In the genomic region with DNA sequence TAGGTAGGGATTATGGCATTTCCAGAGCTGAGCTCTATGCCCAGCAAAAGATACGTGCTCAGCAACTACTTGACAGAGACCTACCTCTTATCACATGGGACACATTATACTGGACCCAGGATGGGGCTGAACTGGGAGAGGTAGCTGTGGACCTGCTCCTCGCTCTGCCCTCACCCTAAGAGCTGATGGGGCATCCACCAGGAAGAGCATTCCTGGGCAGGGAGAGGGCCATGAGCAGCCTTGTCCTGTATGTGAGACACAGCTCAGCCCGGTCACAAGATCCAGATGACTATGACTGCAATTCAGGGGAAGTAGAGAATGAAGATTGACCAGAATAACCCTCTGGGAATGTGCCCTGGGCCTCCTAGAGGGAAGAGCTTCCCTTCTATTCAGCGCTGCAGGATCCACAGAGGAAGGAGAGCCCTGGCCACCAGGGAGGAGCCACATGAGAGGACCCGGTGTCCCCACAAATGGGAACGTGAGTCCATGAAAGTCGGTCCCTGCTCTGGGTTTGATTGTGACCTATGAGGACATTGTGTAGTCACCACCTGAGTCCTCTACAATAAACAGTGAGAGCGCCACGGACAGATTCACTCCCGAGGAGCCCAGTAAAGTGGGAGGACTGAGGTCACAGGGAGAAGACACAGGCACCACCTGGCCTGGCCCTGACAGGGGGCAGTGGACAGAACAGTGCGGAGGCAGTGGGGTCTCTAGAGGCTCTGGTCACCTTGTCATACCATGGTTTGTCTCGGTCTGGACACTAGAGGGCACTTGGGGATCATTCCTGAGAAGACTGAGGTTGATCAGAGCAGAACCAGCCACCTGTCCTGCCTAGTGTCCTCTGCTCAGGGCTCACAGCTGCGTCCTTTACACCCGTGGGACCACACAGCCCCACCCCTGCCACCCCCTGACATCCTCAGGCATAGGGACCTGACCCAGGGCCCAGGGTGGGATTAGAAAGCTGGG, we compare ENCODE assay signal across 8 cellular contexts.
A peak's percentile ranks its signal among the peaks of the same experiment; 100 is the strongest.
DNase-seq lines count a peak whose midpoint lies in the region; ATAC-seq, FAIRE-seq and TF ChIP-seq lines count a peak whose summit lies in the region.

No MANE protein-coding gene starts in this region.

- H3K9ac ChIP-seq in HCT116 (ENCODE audit: low read length), result no peak overlapping the region

- FAIRE-seq in D721Med (lab: Jason Lieb, UNC), result no peak

- no peak for TF ChIP-seq EP300 in suprapubic skin (IDR thresholded peaks at IDR 0.05)

- 46% methylated on average over 14 of the region's 14 CpGs for WGBS in suprapubic skin

- TF ChIP-seq RAD21 in HCT116 (IDR thresholded peaks at IDR 0.05; ENCODE audit: low read depth), result peak; percentile 46

- no peak for DNase-seq in D721Med (ENCODE audit: insufficient read length, low spot score)
- DNase-seq in HCT116 (ENCODE audit: low read depth, low spot score), result peak; percentile 33
- DNase-seq in RWPE1 (ENCODE audit: low spot score), result no peak
- peak; percentile 28 for DNase-seq in fibroblast of pulmonary artery (ENCODE audit: low read depth)
- DNase-seq in retina, result peak; percentile 45
- DNase-seq in suprapubic skin (ENCODE audit: low spot score in 2 of 2), result no peak

- H3K4me3 ChIP-seq in HCT116 (replicated peaks in 1 of 2; ENCODE audit: low read depth in 1 of 2, low read length in 2 of 2) (no peak overlapping the region), fibroblast of pulmonary artery (replicated peaks; ENCODE audit: low read depth, low read length) (no peak overlapping the region), suprapubic skin (no peak overlapping the region)

- POLR2A ChIA-PET in HCT116 (lab: Charles Lee), result no interaction called here
- POLR2A ChIA-PET in RWPE1 (lab: Yijun Ruan, JAX; ENCODE audit: low non-redundant PET), result no interaction called here

- intact Hi-C loops in HCT116 (cut with micrococcal nuclease), result no loop called here

- no peaks in the 10 kb centered on the region for H3K9me2 ChIP-seq in HCT116 (ENCODE audit: insufficient read depth)

- BruUV-seq in HCT116 (replicated peaks; lab: Mats Ljungman, UMichigan), result no TSS peak

- H2AFZ ChIP-seq in HCT116 (ENCODE audit: low read depth, low read length, poor library complexity, severe bottlenecking), result no peak overlapping the region

- TF ChIP-seq CTCF in D721Med (IDR thresholded peaks at IDR 0.05; ENCODE audit: insufficient read depth, missing control alignments) (peak; percentile 44), HCT116 (IDR thresholded peaks at IDR 0.05 in 2 of 3, conservative IDR thresholded peaks at IDR 0.05 in 1 of 3; ENCODE audit: borderline replicate concordance in 1 of 3, insufficient read depth in 1 of 3, low read depth in 2 of 3, low read length in 2 of 3) (peak; percentile 38 to 77 (median 68); a peak in 5 of 6 replicates), RWPE1 (conservative IDR thresholded peaks at IDR 0.05; ENCODE audit: low read depth) (peak; percentile 32), fibroblast of pulmonary artery (IDR thresholded peaks at IDR 0.05; ENCODE audit: low read length, missing control alignments) (peak; percentile 60), suprapubic skin (IDR thresholded peaks at IDR 0.05) (no peak)

- RAD21 ChIA-PET in HCT116 (lab: Charles Lee; ENCODE audit: low non-redundant PET in 1 of 2, low total read pairs in 2 of 2, uncharacterized antibody in 2 of 2, unreplicated experiment in 2 of 2), result no interaction called here

- TF ChIP-seq POLR2A in HCT116 (IDR thresholded peaks at IDR 0.05; ENCODE audit: borderline replicate concordance, extremely low read depth, insufficient read depth, insufficient read length), result no peak
- no peak for TF ChIP-seq POLR2A in suprapubic skin (IDR thresholded peaks at IDR 0.05)

- no peak overlapping the region for H3K4me2 ChIP-seq in HCT116 (ENCODE audit: low read length)

- H3K9me3 ChIP-seq in HCT116 (ENCODE audit: control insufficient read depth in 1 of 2, insufficient read depth in 1 of 2, low read depth in 1 of 2, low read length in 2 of 2) (0 out of 4 replicates have a peak, but pooled peaks cover 0 to 3% of the 10 kb centered on the region in 2 experiments), suprapubic skin (no peaks in the 10 kb centered on the region)

- H3K27ac ChIP-seq in HCT116 (ENCODE audit: low read depth, low read length) (no peak overlapping the region), RWPE1 (no peak overlapping the region), suprapubic skin (no peak overlapping the region)

- H3K79me2 ChIP-seq in HCT116 (ENCODE audit: insufficient read depth, low read length), result no peaks in the 10 kb centered on the region

- H3K4me1 ChIP-seq in HCT116 (ENCODE audit: control insufficient read depth in 1 of 2, insufficient read depth in 2 of 2, low read length in 2 of 2), result no peaks in the 10 kb centered on the region
- no peaks in the 10 kb centered on the region for H3K4me1 ChIP-seq in suprapubic skin

- H3K36me3 ChIP-seq in HCT116 (ENCODE audit: control insufficient read depth in 1 of 2, insufficient read depth in 2 of 2, low read length in 2 of 2) (no peaks in the 10 kb centered on the region), suprapubic skin (no peaks in the 10 kb centered on the region)

- peak; percentile 100 for ATAC-seq in HCT116
- no peak for ATAC-seq in HG03354 (IDR thresholded peaks at IDR 0.05; ENCODE audit: poor library complexity, severe bottlenecking, unreplicated experiment)
- no peak for ATAC-seq in GM19467 (IDR thresholded peaks at IDR 0.05; ENCODE audit: unreplicated experiment)

- H3K27me3 ChIP-seq in HCT116 (ENCODE audit: insufficient read depth, low read length), result peaks cover 52% of the 10 kb centered on the region
- peaks cover 32% of the 10 kb centered on the region for H3K27me3 ChIP-seq in suprapubic skin

- CTCF ChIA-PET in HCT116 (lab: Charles Lee), result interaction anchor here (0.6 to 4.3 kb wide), 7 partner anchors 9 to 301 kb away, joined by 3 to 25 read pairs (median 3); no protein-coding TSS in a partner anchor
- CTCF ChIA-PET in RWPE1 (lab: Yijun Ruan, JAX), result interaction anchor here (0.7 to 1.3 kb wide), 2 partner anchors 14 to 276 kb away, joined by 3 to 4 read pairs; no protein-coding TSS in a partner anchor

- no peaks in the 10 kb centered on the region for H4K20me1 ChIP-seq in HCT116 (ENCODE audit: insufficient read depth)

TF ChIP-seq in HCT116, 20 proteins besides CTCF, POLR2A, EP300 and RAD21:
- TF ChIP-seq ATF3 (IDR thresholded peaks at IDR 0.05) (no peak), POLR2AphosphoS5 (IDR thresholded peaks at IDR 0.05; ENCODE audit: low read depth, low read length) (no peak), ELF1 (IDR thresholded peaks at IDR 0.05; ENCODE audit: borderline replicate concordance, low read depth) (no peak), CBX3 (IDR thresholded peaks at IDR 0.05; ENCODE audit: low read depth) (no peak), EGR1 (IDR thresholded peaks at IDR 0.05; ENCODE audit: low read depth) (no peak), TCF7L2 (IDR thresholded peaks at IDR 0.05; ENCODE audit: borderline replicate concordance, extremely low read depth, insufficient read depth, insufficient read length) (no peak), CEBPB (IDR thresholded peaks at IDR 0.05; ENCODE audit: low read depth) (no peak), JUND (IDR thresholded peaks at IDR 0.05) (no peak), SRF (IDR thresholded peaks at IDR 0.05; ENCODE audit: low read depth) (no peak), YY1 (IDR thresholded peaks at IDR 0.05; ENCODE audit: extremely low read depth, insufficient replicate concordance, low read depth, low read length) (no peak), ZFX (IDR thresholded peaks at IDR 0.05) (no peak)
- TF ChIP-seq, protein P1, sequence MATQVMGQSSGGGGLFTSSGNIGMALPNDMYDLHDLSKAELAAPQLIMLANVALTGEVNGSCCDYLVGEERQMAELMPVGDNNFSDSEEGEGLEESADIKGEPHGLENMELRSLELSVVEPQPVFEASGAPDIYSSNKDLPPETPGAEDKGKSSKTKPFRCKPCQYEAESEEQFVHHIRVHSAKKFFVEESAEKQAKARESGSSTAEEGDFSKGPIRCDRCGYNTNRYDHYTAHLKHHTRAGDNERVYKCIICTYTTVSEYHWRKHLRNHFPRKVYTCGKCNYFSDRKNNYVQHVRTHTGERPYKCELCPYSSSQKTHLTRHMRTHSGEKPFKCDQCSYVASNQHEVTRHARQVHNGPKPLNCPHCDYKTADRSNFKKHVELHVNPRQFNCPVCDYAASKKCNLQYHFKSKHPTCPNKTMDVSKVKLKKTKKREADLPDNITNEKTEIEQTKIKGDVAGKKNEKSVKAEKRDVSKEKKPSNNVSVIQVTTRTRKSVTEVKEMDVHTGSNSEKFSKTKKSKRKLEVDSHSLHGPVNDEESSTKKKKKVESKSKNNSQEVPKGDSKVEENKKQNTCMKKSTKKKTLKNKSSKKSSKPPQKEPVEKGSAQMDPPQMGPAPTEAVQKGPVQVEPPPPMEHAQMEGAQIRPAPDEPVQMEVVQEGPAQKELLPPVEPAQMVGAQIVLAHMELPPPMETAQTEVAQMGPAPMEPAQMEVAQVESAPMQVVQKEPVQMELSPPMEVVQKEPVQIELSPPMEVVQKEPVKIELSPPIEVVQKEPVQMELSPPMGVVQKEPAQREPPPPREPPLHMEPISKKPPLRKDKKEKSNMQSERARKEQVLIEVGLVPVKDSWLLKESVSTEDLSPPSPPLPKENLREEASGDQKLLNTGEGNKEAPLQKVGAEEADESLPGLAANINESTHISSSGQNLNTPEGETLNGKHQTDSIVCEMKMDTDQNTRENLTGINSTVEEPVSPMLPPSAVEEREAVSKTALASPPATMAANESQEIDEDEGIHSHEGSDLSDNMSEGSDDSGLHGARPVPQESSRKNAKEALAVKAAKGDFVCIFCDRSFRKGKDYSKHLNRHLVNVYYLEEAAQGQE (IDR thresholded peaks at IDR 0.05; ENCODE audit: low read depth), result no peak
- TF ChIP-seq, protein P2, sequence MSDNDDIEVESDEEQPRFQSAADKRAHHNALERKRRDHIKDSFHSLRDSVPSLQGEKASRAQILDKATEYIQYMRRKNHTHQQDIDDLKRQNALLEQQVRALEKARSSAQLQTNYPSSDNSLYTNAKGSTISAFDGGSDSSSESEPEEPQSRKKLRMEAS (IDR thresholded peaks at IDR 0.05), result no peak
TF ChIP-seq in HCT116: peak in this region for 0.

Comparison
In these comparisons a context has a peak if more than half of its experiments do, and no peak if none do; other contexts are left out.
1. DNase-seq: peak in HCT116 (single experiment), fibroblast of pulmonary artery (single experiment) and retina (single experiment); none in D721Med (single experiment), RWPE1 (single experiment) and suprapubic skin (0 of 2).
2. CTCF ChIP-seq: peak in D721Med (single experiment), HCT116 (3 of 3), RWPE1 (single experiment) and fibroblast of pulmonary artery (single experiment); none in suprapubic skin (0 of 2).